ENCODE assay signal across 8 cellular contexts in the genomic region with DNA sequence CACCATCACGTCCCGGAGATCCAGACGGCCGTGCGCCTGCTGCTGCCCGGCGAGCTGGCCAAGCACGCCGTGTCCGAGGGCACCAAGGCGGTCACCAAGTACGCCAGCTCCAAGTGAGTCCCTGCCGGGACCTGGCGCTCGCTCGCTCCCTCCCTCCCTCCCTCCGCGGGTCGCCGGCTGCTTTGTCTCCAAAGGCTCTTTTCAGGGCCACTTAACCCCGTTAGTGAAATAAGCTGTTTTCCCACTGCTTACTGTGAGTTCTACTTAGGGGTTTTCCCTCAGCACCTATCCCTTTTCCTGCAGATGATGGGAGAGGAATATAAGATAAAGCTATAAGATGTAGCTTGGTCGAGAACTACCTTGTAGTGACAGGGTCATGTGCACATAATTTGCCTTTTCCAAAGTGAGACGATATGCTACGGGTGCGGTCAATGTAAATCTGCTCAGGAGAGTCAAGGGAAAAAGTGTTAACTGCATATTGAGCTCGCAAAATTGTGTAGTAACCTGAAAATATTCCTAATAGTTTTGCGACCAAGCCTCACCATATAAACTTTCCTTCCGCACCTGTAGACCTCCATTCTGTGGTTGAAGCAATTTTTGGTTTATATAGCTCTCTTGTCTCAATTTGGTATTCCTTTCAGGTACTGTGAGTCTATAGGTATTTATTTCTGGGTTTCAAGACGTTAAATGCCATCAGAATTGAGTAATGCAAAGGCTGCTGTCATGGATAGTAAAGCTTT. TPM values are rescaled to one million over a fixed set of nuclear protein-coding genes. Genes with fewer than 3 reads are reported as not detected.
DNase-seq lines count a peak whose midpoint lies in the region; ATAC-seq, FAIRE-seq and TF ChIP-seq lines count a peak whose summit lies in the region.

No MANE protein-coding gene starts in this region.

- no peaks in the 10 kb centered on the region for H3K9me3 Mint-ChIP-seq in osteocyte (ENCODE audit: unreplicated experiment)

- FAIRE-seq in GM12891 (lab: Jason Lieb, UNC) = no peak
- FAIRE-seq in urothelium cell line (lab: Jason Lieb, UNC) = no peak

- no peak for ATAC-seq in HG02798 (IDR thresholded peaks at IDR 0.05; ENCODE audit: poor library complexity, unreplicated experiment)
- ATAC-seq in activated CD4-positive, CD25-positive, alpha-beta regulatory T cell treated with anti-CD3 and anti-CD28 coated beads, Interleukin-2, amount 50 U/mL, for 24 hours = no peak

- no peaks in the 10 kb centered on the region for H3K27me3 ChIP-seq in esophagus (ENCODE audit: control insufficient read depth in 1 of 2, insufficient read depth in 2 of 2, low read length in 2 of 2)

- 2 to 3% methylated on average over 10 to 15 of the region's 29 CpGs for WGBS in esophagus, 2 donors

- peak overlapping the region; percentile 76 for H3K27ac Mint-ChIP-seq in osteocyte (ENCODE audit: unreplicated experiment)

- H3K27ac ChIP-seq in esophagus (ENCODE audit: low read depth in 2 of 2, low read length in 1 of 2) = peak overlapping the region; percentile 68 to 90

- H3K4me3 ChIP-seq in esophagus (ENCODE audit: low read depth in 1 of 2, low read length in 2 of 2) = peak overlapping the region; percentile 18 to 67

- no peaks in the 10 kb centered on the region for H3K36me3 ChIP-seq in esophagus (ENCODE audit: control insufficient read depth in 2 of 2, insufficient read depth in 2 of 2, low read length in 1 of 2)

- in situ Hi-C loops in SK-MEL-5 (cut with HindIII; ENCODE audit: low pct_unique_long_range_greater_than_20kb, low sequenced_read_pairs) = no loop called here

- peaks cover 35% of the 10 kb centered on the region for H3K4me1 Mint-ChIP-seq in osteocyte (ENCODE audit: unreplicated experiment)

- H3K4me1 ChIP-seq in esophagus (ENCODE audit: control insufficient read depth in 2 of 2, insufficient read depth in 2 of 2, low read length in 1 of 2) = peaks cover 0 to 2% of the 10 kb centered on the region in 2 donors

- no peak for TF ChIP-seq CTCF in osteocyte (IDR thresholded peaks at IDR 0.05)

- peak; percentile 61; the same call in 1 of the 2 replicates for TF ChIP-seq POLR2A in GM12891 (IDR thresholded peaks at IDR 0.05; ENCODE audit: low read depth, low read length)

- DNase-seq in GM12891 (ENCODE audit: insufficient read length, low spot score) = no peak
- peak; percentile 18 for DNase-seq in SK-MEL-5 (ENCODE audit: low read depth, low spot score)
- no peak for DNase-seq in osteocyte (ENCODE audit: extremely low spot score, unreplicated experiment)
- DNase-seq in urothelium cell line (ENCODE audit: low spot score) = no peak
- DNase-seq in activated gamma-delta T cell (lab: John Stamatoyannopoulos, UW) = no peak

- peaks cover 10% of the 10 kb centered on the region for H3K36me3 Mint-ChIP-seq in osteocyte (ENCODE audit: unreplicated experiment)

- no peaks in the 10 kb centered on the region for H3K27me3 Mint-ChIP-seq in osteocyte (ENCODE audit: unreplicated experiment)

- peak overlapping the region; percentile 75 for H3K4me3 Mint-ChIP-seq in osteocyte (ENCODE audit: unreplicated experiment)

- no peaks in the 10 kb centered on the region for H3K9me3 ChIP-seq in esophagus (ENCODE audit: control insufficient read depth in 2 of 2, insufficient read depth in 1 of 2, low read depth in 1 of 2, low read length in 1 of 2)

TF ChIP-seq in GM12891, 5 proteins besides CTCF, POLR2A, EP300 and RAD21:
- no peak for TF ChIP-seq POU2F2 (IDR thresholded peaks at IDR 0.05; ENCODE audit: low read depth, low read length)
- peak; percentile 60; the same call in 1 of the 2 replicates for TF ChIP-seq POLR2AphosphoS5 (IDR thresholded peaks at IDR 0.05; ENCODE audit: low read depth, low read length)
- no peak for TF ChIP-seq SPI1 (IDR thresholded peaks at IDR 0.05; ENCODE audit: low read depth, low read length)
- TF ChIP-seq TAF1 (IDR thresholded peaks at IDR 0.05; ENCODE audit: low read depth, low read length) = no peak
- no peak for TF ChIP-seq PAX5 (IDR thresholded peaks at IDR 0.05; ENCODE audit: insufficient read depth, low read length, severe bottlenecking)

RNA-seq across cellular contexts. Expression of a gene that starts 55.9 kb away (rescaled TPM):
- polyA plus RNA-seq in GM12891 (2012; ENCODE audit: low read depth, missing spikeins) = 15.7 TPM
- 18.5 and 21.1 TPM in 2 replicates for total RNA-seq in SK-MEL-5 (2014; rRNA removed; shearing (Covaris generic))
- 15.3 and 25.0 TPM in 2 replicates for polyA plus RNA-seq in SK-MEL-5 (2015; cell fraction: cytosol; rRNA removed)
- polyA plus RNA-seq in SK-MEL-5 (2015; cell fraction: nucleus; rRNA removed) = 35.6 and 37.1 TPM in 2 replicates
- 10 to 100 TPM; 20.6 to 31.0 TPM for polyA plus RNA-seq in esophagus
- 12.9 and 13.7 TPM in 2 replicates for total RNA-seq in osteocyte
